Comparison of ENCODE assay signal across 25 cellular contexts in the genomic region with DNA sequence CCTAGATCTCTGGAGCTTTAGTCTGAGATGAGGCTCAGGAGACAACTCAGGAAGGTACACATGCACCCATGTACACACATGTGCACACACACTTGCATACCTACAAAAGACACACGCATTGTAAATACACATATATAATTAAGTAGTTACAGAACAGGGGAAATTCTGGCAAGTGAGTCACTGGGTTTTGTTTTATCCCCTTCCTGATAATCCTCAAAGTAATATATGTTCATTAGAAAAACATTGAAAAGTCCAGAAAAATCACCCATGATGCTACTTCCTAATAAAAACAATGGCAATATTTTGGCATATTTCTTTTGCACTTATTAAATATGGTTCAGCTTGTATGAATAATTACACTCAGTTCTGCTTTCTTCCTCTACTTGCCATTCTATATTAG.
"Had no signal": no experiment of that assay in that cellular context is flagged by ENCODE, and none has a peak within 500 bp of the region (broad histone marks: within the 10 kb centered on the region; RNA-seq: fewer than 3 reads in every experiment).

No MANE protein-coding gene starts in this region.

- H3K27ac ChIP-seq: stomach, suprapubic skin, testis, thoracic aorta, thyroid gland, tibial artery, tibial nerve, transverse colon, upper lobe of left lung, upper lobe of right lung, uterus, vagina had no signal

- DNase-seq: stimulated activated CD4-positive, alpha-beta T cell treated with anti-CD3 and anti-CD28 coated beads, Interleukin-2, amount 100 ng/mL, for 48 hours; stimulated activated CD4-positive, alpha-beta T cell treated with anti-CD3 and anti-CD28 coated beads, Interleukin-4, amount 100 ng/mL, for 1 hour; stimulated activated CD4-positive, alpha-beta T cell treated with anti-CD3 and anti-CD28 coated beads, Interleukin-4, amount 100 ng/mL, for 24 hours; stimulated activated CD4-positive, alpha-beta T cell treated with anti-CD3 and anti-CD28 coated beads, Interleukin-4, amount 100 ng/mL, for 4 hours; stimulated activated CD8-positive, alpha-beta memory T cell treated with anti-CD3 and anti-CD28 coated beads, Interleukin-4, amount 100 ng/mL, for 48 hours; stimulated activated naive B cell treated with anti-CD40 and anti-IgM and Interleukin-4, amounts not matched to agents 10 μg/mL and 1 μg/mL and 100 μg/mL, for 72 hours; stimulated activated naive CD4-positive, alpha-beta T cell; stimulated activated naive CD4-positive, alpha-beta T cell treated with Interleukin-2 at 50 U/mL for 16 hours; stimulated activated naive CD8-positive, alpha-beta T cell treated with anti-CD3 and anti-CD28 coated beads, Interleukin-15, amount 100 ng/mL, for 72 hours; stimulated activated naive CD8-positive, alpha-beta T cell treated with anti-CD3 and anti-CD28 coated beads, Interleukin-15, Interleukin-2, amounts not matched to agents 100 U/mL and 50 U/mL, for 24 hours; stomach; substantia nigra; testis; thyroid gland; tibial artery; transverse colon; trophoblast cell; upper lobe of left lung; upper lobe of right lung; uterus had no signal

- H3K9me3 ChIP-seq: suprapubic skin, testis, thoracic aorta, thyroid gland, tibial artery, upper lobe of left lung, upper lobe of right lung, uterus, vagina had no signal

- FAIRE-seq: urothelium cell line had no signal

- H3K4me1 ChIP-seq: uterus had no signal

- H3K36me3 ChIP-seq: stomach, suprapubic skin, thoracic aorta, thyroid gland, tibial artery, tibial nerve, transverse colon, upper lobe of left lung, upper lobe of right lung, uterus, vagina had no signal

- H3K4me3 ChIP-seq: stomach, suprapubic skin, testis, thoracic aorta, thyroid gland, tibial artery, tibial nerve, transverse colon, upper lobe of left lung, upper lobe of right lung, uterus, vagina had no signal

- H3K27me3 ChIP-seq: stomach, suprapubic skin, testis, thyroid gland, tibial artery, tibial nerve, transverse colon, upper lobe of left lung, upper lobe of right lung, uterus, vagina had no signal
